Comparison of ENCODE assay signal across 10 cellular contexts in genomic region chr16:84844049-84844350, GRCh38. TPM values are rescaled to one million over a fixed set of nuclear protein-coding genes. Genes with fewer than 3 reads are reported as not detected.
DNase-seq lines count a peak whose midpoint lies in the region; ATAC-seq lines count a peak whose summit lies in the region.
"Had no signal": no experiment of that assay in that cellular context is flagged by ENCODE, and none has a peak within 500 bp of the region (broad histone marks: within the 10 kb centered on the region; RNA-seq: fewer than 3 reads in every experiment).

No MANE protein-coding gene starts in this region.

- CTCF ChIA-PET in naive thymus-derived CD4-positive, alpha-beta T cell (lab: Charles Lee), result no interaction called here

- intact Hi-C loops in naive thymus-derived CD4-positive, alpha-beta T cell (cut with micrococcal nuclease), result no loop called here

- H3K27me3 ChIP-seq in rectal smooth muscle tissue (ENCODE audit: control insufficient read depth, insufficient read depth, low read length), result no peaks in the 10 kb centered on the region
- no peaks in the 10 kb centered on the region for H3K27me3 ChIP-seq in naive thymus-derived CD4-positive, alpha-beta T cell (ENCODE audit: control insufficient read depth in 2 of 2, insufficient read depth in 2 of 2, low read length in 2 of 2)

- POLR2A ChIA-PET in naive thymus-derived CD4-positive, alpha-beta T cell (lab: Charles Lee), result no interaction called here

- H3K4me3 Mint-ChIP-seq in naive thymus-derived CD4-positive, alpha-beta T cell, result no peak overlapping the region

- peak overlapping the region; percentile 68 for H3K27ac ChIP-seq in rectal smooth muscle tissue (ENCODE audit: low read depth, low read length)
- H3K27ac ChIP-seq in naive thymus-derived CD4-positive, alpha-beta T cell (ENCODE audit: low read depth, low read length), result no peak overlapping the region
- H3K27ac ChIP-seq: lower lobe of right lung had no signal

- ATAC-seq in naive thymus-derived CD4-positive, alpha-beta T cell, result no peak
- ATAC-seq: lower lobe of right lung had no signal

- no peaks in the 10 kb centered on the region for H3K36me3 Mint-ChIP-seq in naive thymus-derived CD4-positive, alpha-beta T cell

- peaks cover 0 to 18% (median 11%) of the 10 kb centered on the region in 7 donors for H3K4me1 Mint-ChIP-seq in naive thymus-derived CD4-positive, alpha-beta T cell

- peaks cover 14% of the 10 kb centered on the region for H3K36me3 ChIP-seq in rectal smooth muscle tissue (ENCODE audit: control insufficient read depth, insufficient read depth, low read length)
- no peaks in the 10 kb centered on the region for H3K36me3 ChIP-seq in naive thymus-derived CD4-positive, alpha-beta T cell (ENCODE audit: control insufficient read depth in 2 of 3, insufficient read depth in 3 of 3, low read length in 3 of 3)

- no peak overlapping the region for H3K9ac ChIP-seq in rectal smooth muscle tissue (ENCODE audit: low read length)

- no peak overlapping the region for H3K27ac Mint-ChIP-seq in naive thymus-derived CD4-positive, alpha-beta T cell

- no peaks in the 10 kb centered on the region for H3K9me3 Mint-ChIP-seq in naive thymus-derived CD4-positive, alpha-beta T cell

- peak; percentile 1 for DNase-seq in DMS53 treated with DMSO at 0.1 percent for 48 hours (lab: John Stamatoyannopoulos, UW; ENCODE audit: unreplicated experiment)
- peak; percentile 24 for DNase-seq in NCI-H446 treated with DMSO at 0.1 percent for 48 hours (lab: John Stamatoyannopoulos, UW)
- DNase-seq in fibroblast of peridontal ligament (ENCODE audit: extremely low read depth), result peak; percentile 11
- DNase-seq in GM19240 (ENCODE audit: insufficient read length, low spot score), result no peak
- no peak for DNase-seq in activated naive CD4-positive, alpha-beta T cell treated with Interleukin-2 at 50 U/mL for 16 hours
- DNase-seq in naive thymus-derived CD4-positive, alpha-beta T cell, result no peak
- DNase-seq in CD1c-positive myeloid dendritic cell (ENCODE audit: extremely low spot score), result no peak
- DNase-seq: dermis blood vessel endothelial cell, lower lobe of right lung had no signal

- H3K9me3 ChIP-seq in naive thymus-derived CD4-positive, alpha-beta T cell (ENCODE audit: control insufficient read depth in 2 of 3, low read length in 3 of 3), result no peaks in the 10 kb centered on the region
- H3K9me3 ChIP-seq: lower lobe of right lung had no signal

- H3K4me1 ChIP-seq in rectal smooth muscle tissue (ENCODE audit: control insufficient read depth, insufficient read depth, low read length), result peaks cover 12% of the 10 kb centered on the region
- H3K4me1 ChIP-seq in naive thymus-derived CD4-positive, alpha-beta T cell (ENCODE audit: control insufficient read depth in 2 of 2, insufficient read depth in 2 of 2, low read length in 2 of 2), result no peaks in the 10 kb centered on the region
- H3K4me1 ChIP-seq: lower lobe of right lung had no signal

- H3K4me3 ChIP-seq in rectal smooth muscle tissue (ENCODE audit: low read length), result no peak overlapping the region
- H3K4me3 ChIP-seq in naive thymus-derived CD4-positive, alpha-beta T cell (ENCODE audit: low read length), result no peak overlapping the region
- H3K4me3 ChIP-seq: lower lobe of right lung had no signal

- H3K27me3 Mint-ChIP-seq in naive thymus-derived CD4-positive, alpha-beta T cell, result peaks cover 11 to 52% (median 31%) of the 10 kb centered on the region in 5 donors

RNA-seq across cellular contexts. Expression of gene CRISPLD2, which starts 24.2 kb away (rescaled TPM):
- total RNA-seq in naive thymus-derived CD4-positive, alpha-beta T cell, result 10 to 100 TPM in 1 of 5 experiments, 1 to 10 TPM in 1, under 1 TPM in 3; 0.38 to 14.4 (median 0.49) TPM
- polyA plus RNA-seq in naive thymus-derived CD4-positive, alpha-beta T cell, result 1 to 10 TPM in 1 of 2 donors, under 1 TPM in 1; 0.82 to 1.7 TPM

Comparison
In these comparisons a context has a peak if more than half of its experiments do, and no peak if none do; other contexts are left out.
1. DNase-seq: peak in DMS53 treated with DMSO at 0.1 percent for 48 hours (single experiment), NCI-H446 treated with DMSO at 0.1 percent for 48 hours (single experiment) and fibroblast of peridontal ligament (single experiment); none in GM19240 (single experiment), activated naive CD4-positive, alpha-beta T cell treated with Interleukin-2 at 50 U/mL for 16 hours (single experiment), naive thymus-derived CD4-positive, alpha-beta T cell (0 of 9) and CD1c-positive myeloid dendritic cell (single experiment).